29 cellular contexts compared by ENCODE assay signal in genomic region chr5:54264574-54264973, GRCh38.
"Had no signal": no experiment of that assay in that cellular context is flagged by ENCODE, and none has a peak within 500 bp of the region (broad histone marks: within the 10 kb centered on the region; RNA-seq: fewer than 3 reads in every experiment).

No MANE protein-coding gene starts in this region.

- H3K36me3 ChIP-seq: colonic mucosa, esophagus muscularis mucosa, esophagus squamous epithelium, gastrocnemius medialis, gastroesophageal sphincter, heart left ventricle, heart right ventricle had no signal

- H3K4me3 Mint-ChIP-seq: dendritic cell treated with granulocyte-macrophage colony-stimulating factor and Interleukin-4, amounts not matched to agents 40 ng/mL and 50 ng/mL, for 4 days; effector memory CD8-positive, alpha-beta T cell; endodermal cell had no signal

- H3K9me3 Mint-ChIP-seq: dendritic cell treated with granulocyte-macrophage colony-stimulating factor and Interleukin-4, amounts not matched to agents 40 ng/mL and 50 ng/mL, for 4 days; effector memory CD8-positive, alpha-beta T cell; endodermal cell had no signal

- H3K27me3 ChIP-seq: colonic mucosa, dorsolateral prefrontal cortex, esophagus muscularis mucosa, esophagus squamous epithelium, foreskin keratinocyte, gastrocnemius medialis, gastroesophageal sphincter, heart left ventricle, heart right ventricle had no signal

- H3K27me3 Mint-ChIP-seq: dendritic cell treated with granulocyte-macrophage colony-stimulating factor and Interleukin-4, amounts not matched to agents 40 ng/mL and 50 ng/mL, for 4 days; effector memory CD8-positive, alpha-beta T cell had no signal

- H3K4me3 ChIP-seq: colonic mucosa, coronary artery, dorsolateral prefrontal cortex, esophagus muscularis mucosa, esophagus squamous epithelium, gastrocnemius medialis, gastroesophageal sphincter, heart left ventricle, heart right ventricle had no signal

- H3K27ac Mint-ChIP-seq: dendritic cell treated with granulocyte-macrophage colony-stimulating factor and Interleukin-4, amounts not matched to agents 40 ng/mL and 50 ng/mL, for 4 days; effector memory CD8-positive, alpha-beta T cell; endodermal cell had no signal

- DNase-seq: colonic mucosa; cortex of kidney; dermis blood vessel endothelial cell; dorsolateral prefrontal cortex; effector CD4-positive, alpha-beta T cell; effector CD8-positive, alpha-beta T cell; effector memory CD4-positive, alpha-beta T cell; effector memory CD8-positive, alpha-beta T cell; endodermal cell; erythroblast; esophagus squamous epithelium; foreskin fibroblast; foreskin keratinocyte; foreskin melanocyte; gastrocnemius medialis; glutamatergic neuron; head of caudate nucleus; heart left ventricle; heart right ventricle had no signal

- ATAC-seq: effector memory CD8-positive, alpha-beta T cell; esophagus mucosa; foreskin keratinocyte; gastrocnemius medialis; gastroesophageal sphincter; heart left ventricle; heart right ventricle had no signal

- H3K4me1 ChIP-seq: colonic mucosa, esophagus squamous epithelium, gastrocnemius medialis, gastroesophageal sphincter had no signal

- H3K27ac ChIP-seq: colonic mucosa, coronary artery, dorsolateral prefrontal cortex, epithelial cell of prostate, esophagus muscularis mucosa, esophagus squamous epithelium, foreskin keratinocyte, gastrocnemius medialis, gastroesophageal sphincter, heart left ventricle, heart right ventricle had no signal

- FAIRE-seq: colon, endometrium, endothelial cell of umbilical vein, frontal cortex had no signal

- H3K9me3 ChIP-seq: colonic mucosa, esophagus muscularis mucosa, esophagus squamous epithelium, gastrocnemius medialis, gastroesophageal sphincter, heart left ventricle, heart right ventricle had no signal
